ENCODE assay signal across 2 cellular contexts in the genomic region with DNA sequence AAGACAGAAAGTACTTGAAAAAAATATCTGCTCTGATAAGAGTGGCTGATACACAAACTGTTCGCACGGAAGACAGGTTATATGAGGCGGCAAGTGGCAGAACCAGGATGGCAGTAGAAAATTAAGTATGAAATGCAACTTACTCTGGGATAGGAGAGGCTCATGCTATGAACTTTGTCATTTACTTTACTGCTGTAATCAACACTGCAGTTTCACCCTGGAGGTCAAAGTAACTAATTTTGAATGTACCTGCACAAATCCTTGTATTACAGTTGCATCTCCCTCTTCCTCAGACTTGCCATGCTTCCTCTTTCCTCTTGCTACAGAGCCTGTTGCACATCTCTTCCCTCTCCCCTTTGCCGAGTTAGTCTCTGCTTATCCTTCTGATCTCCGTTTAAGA.
A peak's percentile ranks its signal among the peaks of the same experiment; 100 is the strongest.
TF ChIP-seq lines count a peak whose summit lies in the region.

No MANE protein-coding gene starts in this region.

TF ChIP-seq in liver, 16 proteins besides CTCF, POLR2A, EP300 and RAD21:
- TF ChIP-seq ZBTB33 (IDR thresholded peaks at IDR 0.05) (no peak), FOXA1 (IDR thresholded peaks at IDR 0.05) (peak; percentile 42), SP1 (IDR thresholded peaks at IDR 0.05) (peak; percentile 79), EGR1 (IDR thresholded peaks at IDR 0.05; ENCODE audit: low read depth in 2 of 2) (no peak), NR2F2 (IDR thresholded peaks at IDR 0.05) (no peak), RXRA (IDR thresholded peaks at IDR 0.05) (peak; percentile 68 to 76), JUND (IDR thresholded peaks at IDR 0.05) (peak in 1 of 2 donors; percentile 72), YY1 (IDR thresholded peaks at IDR 0.05) (no peak), FOXA2 (IDR thresholded peaks at IDR 0.05) (peak; percentile 82), GABPA (IDR thresholded peaks at IDR 0.05 in 1 of 2, conservative IDR thresholded peaks at IDR 0.05 in 1 of 2) (no peak), HNF4G (IDR thresholded peaks at IDR 0.05) (peak; percentile 77), TAF1 (conservative IDR thresholded peaks at IDR 0.05) (no peak), HNF4A (conservative IDR thresholded peaks at IDR 0.05) (peak; percentile 94 to 98), REST (IDR thresholded peaks at IDR 0.05) (peak; percentile 48)
- TF ChIP-seq, protein P1, sequence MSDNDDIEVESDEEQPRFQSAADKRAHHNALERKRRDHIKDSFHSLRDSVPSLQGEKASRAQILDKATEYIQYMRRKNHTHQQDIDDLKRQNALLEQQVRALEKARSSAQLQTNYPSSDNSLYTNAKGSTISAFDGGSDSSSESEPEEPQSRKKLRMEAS (IDR thresholded peaks at IDR 0.05), result peak; percentile 27
- TF ChIP-seq, protein P2, sequence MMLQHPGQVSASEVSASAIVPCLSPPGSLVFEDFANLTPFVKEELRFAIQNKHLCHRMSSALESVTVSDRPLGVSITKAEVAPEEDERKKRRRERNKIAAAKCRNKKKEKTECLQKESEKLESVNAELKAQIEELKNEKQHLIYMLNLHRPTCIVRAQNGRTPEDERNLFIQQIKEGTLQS (IDR thresholded peaks at IDR 0.05), result no peak

TF ChIP-seq in HepG2, 621 proteins besides CTCF, POLR2A, EP300 and RAD21:
- no peak for TF ChIP-seq ZNF660 (CRISPR knock-in tag; IDR thresholded peaks at IDR 0.05; ENCODE audit: borderline replicate concordance, low read depth)
- no peak for TF ChIP-seq ZNF180 (CRISPR knock-in tag; IDR thresholded peaks at IDR 0.05; ENCODE audit: borderline replicate concordance, low read depth)
